Comparison of ENCODE assay signal across 20 cellular contexts in genomic region chr10:122199689-122200088, GRCh38.
"Had no signal": no experiment of that assay in that cellular context is flagged by ENCODE, and none has a peak within 500 bp of the region (broad histone marks: within the 10 kb centered on the region; RNA-seq: fewer than 3 reads in every experiment).

No MANE protein-coding gene starts in this region.

- ATAC-seq: effector memory CD8-positive, alpha-beta T cell; foreskin keratinocyte had no signal

- H3K27me3 Mint-ChIP-seq: dendritic cell treated with granulocyte-macrophage colony-stimulating factor and Interleukin-4, amounts not matched to agents 40 ng/mL and 50 ng/mL, for 4 days; type B pancreatic cell had no signal

- H3K4me3 Mint-ChIP-seq: dendritic cell treated with granulocyte-macrophage colony-stimulating factor and Interleukin-4, amounts not matched to agents 40 ng/mL and 50 ng/mL, for 4 days; effector memory CD8-positive, alpha-beta T cell; naive B cell; nephron; type B pancreatic cell had no signal

- H3K4me1 ChIP-seq: foreskin keratinocyte, left lung, parathyroid adenoma, prostate gland, sigmoid colon, suprapubic skin, thyroid gland had no signal

- H3K4me3 ChIP-seq: left lung, lung, prostate gland, sigmoid colon, suprapubic skin, thyroid gland had no signal

- H3K9me3 Mint-ChIP-seq: dendritic cell treated with granulocyte-macrophage colony-stimulating factor and Interleukin-4, amounts not matched to agents 40 ng/mL and 50 ng/mL, for 4 days; effector memory CD8-positive, alpha-beta T cell; nephron; type B pancreatic cell had no signal

- H3K9me3 ChIP-seq: left lung, prostate gland, sigmoid colon, suprapubic skin, thyroid gland had no signal

- H3K27ac Mint-ChIP-seq: dendritic cell treated with granulocyte-macrophage colony-stimulating factor and Interleukin-4, amounts not matched to agents 40 ng/mL and 50 ng/mL, for 4 days; effector memory CD8-positive, alpha-beta T cell; naive B cell; nephron; type B pancreatic cell had no signal

- H3K36me3 Mint-ChIP-seq: naive B cell had no signal

- DNase-seq: effector memory CD8-positive, alpha-beta T cell; foreskin keratinocyte; islet precursor cell; left lung; mesenchymal stem cell; naive B cell; retina; sigmoid colon; small intestine; stimulated activated CD4-positive, alpha-beta T cell treated with anti-CD3 and anti-CD28 coated beads, Interleukin-12 subunit alpha, Interleukin-12 subunit beta, amount 100 ng/mL, for 4 hours; stimulated activated naive CD4-positive, alpha-beta T cell treated with Interleukin-2 at 50 U/mL for 16 hours; thyroid gland had no signal

- H2AFZ ChIP-seq: parathyroid adenoma had no signal

- H3K4me1 Mint-ChIP-seq: naive B cell had no signal

- H3K9ac ChIP-seq: parathyroid adenoma had no signal

- H3K27me3 ChIP-seq: foreskin keratinocyte, left lung, sigmoid colon, suprapubic skin, thyroid gland had no signal

- H3K27ac ChIP-seq: epithelial cell of prostate, foreskin keratinocyte, left lung, parathyroid adenoma, prostate gland, sigmoid colon, suprapubic skin, thyroid gland had no signal
